In genomic region chr7:130867581-130868136, GRCh38 we compare ENCODE assay signal across 22 cellular contexts.
A peak's percentile ranks its signal among the peaks of the same experiment; 100 is the strongest.
DNase-seq lines count a peak whose midpoint lies in the region; ATAC-seq lines count a peak whose summit lies in the region.
"Had no signal": no experiment of that assay in that cellular context is flagged by ENCODE, and none has a peak within 500 bp of the region (broad histone marks: within the 10 kb centered on the region; RNA-seq: fewer than 3 reads in every experiment).

No MANE protein-coding gene starts in this region.

- no peaks in the 10 kb centered on the region for H3K27me3 Mint-ChIP-seq in stimulated activated naive CD8-positive, alpha-beta T cell treated with anti-CD3 and anti-CD28 coated beads, Interleukin-15, Interleukin-2, amounts not matched to agents 100 ng/mL and 50 ng/mL, for 24 hours
- H3K27me3 Mint-ChIP-seq in stimulated activated naive CD8-positive, alpha-beta T cell treated with anti-CD3 and anti-CD28 coated beads, Interleukin-15, amount 100 ng/mL, for 72 hours: no peaks in the 10 kb centered on the region
- H3K27me3 Mint-ChIP-seq in activated T-helper 17 cell treated with anti-CD3 and anti-CD28 coated beads, Interleukin-2, amount 50 U/mL, for 72 hours: no peaks in the 10 kb centered on the region
- H3K27me3 Mint-ChIP-seq: effector memory CD8-positive, alpha-beta T cell had no signal

- H3K79me1 ChIP-seq in mesenchymal stem cell (replicated peaks; ENCODE audit: low read length, poor library complexity, severe bottlenecking): peaks cover 2% of the 10 kb centered on the region

- no peak overlapping the region for H2BK120ac ChIP-seq in mesenchymal stem cell (ENCODE audit: low read depth, low read length)

- H2AFZ ChIP-seq in mesenchymal stem cell (ENCODE audit: low read depth, low read length): no peak overlapping the region

- no peak overlapping the region for H2BK5ac ChIP-seq in mesenchymal stem cell (ENCODE audit: low read depth, low read length, poor library complexity, severe bottlenecking)

- no peak overlapping the region for H2AK5ac ChIP-seq in mesenchymal stem cell (ENCODE audit: low read length, severe bottlenecking)

- H3K4me3 ChIP-seq in mesenchymal stem cell (ENCODE audit: insufficient read depth in 1 of 2, low read depth in 1 of 2, low read length in 2 of 2): no peak overlapping the region
- H3K4me3 ChIP-seq: adrenal gland, colonic mucosa, vagina had no signal

- ATAC-seq in stimulated activated naive CD8-positive, alpha-beta T cell treated with anti-CD3 and anti-CD28 coated beads, Interleukin-15, amount 100 ng/mL, for 72 hours: no peak
- ATAC-seq in activated T-helper 17 cell treated with anti-CD3 and anti-CD28 coated beads, Interleukin-2, amount 50 U/mL, for 72 hours (replicated peaks): no peak
- ATAC-seq in HG03095 (IDR thresholded peaks at IDR 0.05; ENCODE audit: unreplicated experiment) (no peak), GM21619 (IDR thresholded peaks at IDR 0.05; ENCODE audit: unreplicated experiment) (no peak)
- ATAC-seq: effector memory CD8-positive, alpha-beta T cell had no signal

- no peak overlapping the region for H3K23ac ChIP-seq in mesenchymal stem cell (ENCODE audit: low read length in 2 of 2)

- peaks cover 4% of the 10 kb centered on the region for H3K9me3 Mint-ChIP-seq in stimulated activated naive CD8-positive, alpha-beta T cell treated with anti-CD3 and anti-CD28 coated beads, Interleukin-15, Interleukin-2, amounts not matched to agents 100 ng/mL and 50 ng/mL, for 24 hours
- H3K9me3 Mint-ChIP-seq in stimulated activated naive CD8-positive, alpha-beta T cell treated with anti-CD3 and anti-CD28 coated beads, Interleukin-15, amount 100 ng/mL, for 72 hours: peaks cover 2 to 8% of the 10 kb centered on the region in 2 donors
- H3K9me3 Mint-ChIP-seq in activated T-helper 17 cell treated with anti-CD3 and anti-CD28 coated beads, Interleukin-2, amount 50 U/mL, for 72 hours: no peaks in the 10 kb centered on the region
- H3K9me3 Mint-ChIP-seq: effector memory CD8-positive, alpha-beta T cell; nephron progenitor cell had no signal

- peak overlapping the region; percentile 15 for H3K9ac ChIP-seq in mesenchymal stem cell (ENCODE audit: low read length)

- no peak overlapping the region for H3K4me2 ChIP-seq in mesenchymal stem cell (ENCODE audit: low read length, poor library complexity, severe bottlenecking)

- H3K18ac ChIP-seq in mesenchymal stem cell (ENCODE audit: low read depth in 1 of 2, low read length in 2 of 2): no peak overlapping the region

- H3K4me1 ChIP-seq in mesenchymal stem cell (ENCODE audit: control insufficient read depth, insufficient read depth, low read depth, low read length): peaks cover 13% of the 10 kb centered on the region
- H3K4me1 ChIP-seq: adrenal gland, colonic mucosa had no signal

- no peak overlapping the region for H4K8ac ChIP-seq in mesenchymal stem cell (ENCODE audit: low read length)

- no peak overlapping the region for H2BK12ac ChIP-seq in mesenchymal stem cell (ENCODE audit: low read length in 2 of 2)

- H3K14ac ChIP-seq in mesenchymal stem cell (ENCODE audit: low read length in 2 of 2): no peak overlapping the region

- peak overlapping the region; percentile 58 for H3K27ac Mint-ChIP-seq in stimulated activated naive CD8-positive, alpha-beta T cell treated with anti-CD3 and anti-CD28 coated beads, Interleukin-15, Interleukin-2, amounts not matched to agents 100 ng/mL and 50 ng/mL, for 24 hours
- peak overlapping the region in 1 of 2 donors; percentile 33 for H3K27ac Mint-ChIP-seq in stimulated activated naive CD8-positive, alpha-beta T cell treated with anti-CD3 and anti-CD28 coated beads, Interleukin-15, amount 100 ng/mL, for 72 hours
- H3K27ac Mint-ChIP-seq in activated T-helper 17 cell treated with anti-CD3 and anti-CD28 coated beads, Interleukin-2, amount 50 U/mL, for 72 hours: peak overlapping the region; percentile 86
- H3K27ac Mint-ChIP-seq: mesothelial cell of epicardium, nephron progenitor cell had no signal

- H3K4me3 Mint-ChIP-seq in stimulated activated naive CD8-positive, alpha-beta T cell treated with anti-CD3 and anti-CD28 coated beads, Interleukin-15, Interleukin-2, amounts not matched to agents 100 ng/mL and 50 ng/mL, for 24 hours: no peak overlapping the region
- no peak overlapping the region for H3K4me3 Mint-ChIP-seq in stimulated activated naive CD8-positive, alpha-beta T cell treated with anti-CD3 and anti-CD28 coated beads, Interleukin-15, amount 100 ng/mL, for 72 hours
- no peak overlapping the region for H3K4me3 Mint-ChIP-seq in activated T-helper 17 cell treated with anti-CD3 and anti-CD28 coated beads, Interleukin-2, amount 50 U/mL, for 72 hours
- H3K4me3 Mint-ChIP-seq: effector memory CD8-positive, alpha-beta T cell; mesothelial cell of epicardium; nephron progenitor cell had no signal

- no peak overlapping the region for H4K91ac ChIP-seq in mesenchymal stem cell (ENCODE audit: low read length)

- H3K27me3 ChIP-seq in mesenchymal stem cell (ENCODE audit: control insufficient read depth in 1 of 2, insufficient read depth in 1 of 2, low read length in 2 of 2): no peaks in the 10 kb centered on the region
- H3K27me3 ChIP-seq: adrenal gland, colonic mucosa, vagina had no signal

- peak overlapping the region; percentile 21 for H3K27ac ChIP-seq in mesenchymal stem cell (ENCODE audit: low read length, poor library complexity, severe bottlenecking)
- H3K27ac ChIP-seq: adrenal gland, colonic mucosa, vagina had no signal

- H3K9me3 ChIP-seq in mesenchymal stem cell (ENCODE audit: control insufficient read depth, low read length): peaks cover 3% of the 10 kb centered on the region
- H3K9me3 ChIP-seq: adrenal gland, colonic mucosa, vagina had no signal

- WGBS in mesenchymal stem cell: 100% methylated on average over 1 of the region's 1 CpG

- peaks cover 90% of the 10 kb centered on the region for H3K36me3 Mint-ChIP-seq in stimulated activated naive CD8-positive, alpha-beta T cell treated with anti-CD3 and anti-CD28 coated beads, Interleukin-15, Interleukin-2, amounts not matched to agents 100 ng/mL and 50 ng/mL, for 24 hours (ENCODE audit: low read depth)
- H3K36me3 Mint-ChIP-seq in activated T-helper 17 cell treated with anti-CD3 and anti-CD28 coated beads, Interleukin-2, amount 50 U/mL, for 72 hours (ENCODE audit: low read depth): peaks cover 100% of the 10 kb centered on the region
- H3K36me3 Mint-ChIP-seq: mesothelial cell of epicardium had no signal

- no peak for DNase-seq in stimulated activated naive CD8-positive, alpha-beta T cell treated with anti-CD3 and anti-CD28 coated beads, Interleukin-15, amount 100 ng/mL, for 72 hours
- DNase-seq in mesenchymal stem cell (no peak), NCI-H2171 (lab: John Stamatoyannopoulos, UW) (no peak)
- DNase-seq: activated CD4-positive, CD25-positive, alpha-beta regulatory T cell treated with anti-CD3 and anti-CD28 coated beads, Interleukin-2, amount 50 U/mL, for 72 hours; activated effector memory CD4-positive, alpha-beta T cell treated with Interleukin-2 at 50 U/mL for 16 hours; adrenal gland; CD8-positive, alpha-beta memory T cell; colonic mucosa; effector memory CD8-positive, alpha-beta T cell; Kasumi-1; NCI-H1092; NCI-H1930; NCI-H345; NCI-H774; nephron progenitor cell; OCI-M1 had no signal

- H3K4me1 Mint-ChIP-seq in stimulated activated naive CD8-positive, alpha-beta T cell treated with anti-CD3 and anti-CD28 coated beads, Interleukin-15, Interleukin-2, amounts not matched to agents 100 ng/mL and 50 ng/mL, for 24 hours (ENCODE audit: low read depth): peaks cover 4% of the 10 kb centered on the region
- H3K4me1 Mint-ChIP-seq in stimulated activated naive CD8-positive, alpha-beta T cell treated with anti-CD3 and anti-CD28 coated beads, Interleukin-15, amount 100 ng/mL, for 72 hours: no peaks in the 10 kb centered on the region
- H3K4me1 Mint-ChIP-seq in activated T-helper 17 cell treated with anti-CD3 and anti-CD28 coated beads, Interleukin-2, amount 50 U/mL, for 72 hours: peaks cover 11% of the 10 kb centered on the region
- H3K4me1 Mint-ChIP-seq: CD8-positive, alpha-beta memory T cell; mesothelial cell of epicardium; nephron progenitor cell had no signal

- H3K36me3 ChIP-seq in mesenchymal stem cell (ENCODE audit: control insufficient read depth in 1 of 2, insufficient read depth in 2 of 2, low read depth in 1 of 2, low read length in 2 of 2): peaks cover 24 to 96% of the 10 kb centered on the region in 2 experiments
- H3K36me3 ChIP-seq: colonic mucosa had no signal

- no peak overlapping the region for H2BK15ac ChIP-seq in mesenchymal stem cell (ENCODE audit: low read depth, poor library complexity, severe bottlenecking)

- no peak overlapping the region for H3K4ac ChIP-seq in mesenchymal stem cell (ENCODE audit: low read depth in 1 of 2, low read length in 2 of 2)
